In genomic region chr5:131381792-131382191, GRCh38 we compare ENCODE assay signal across 9 cellular contexts.
DNase-seq lines count a peak whose midpoint lies in the region; ATAC-seq and TF ChIP-seq lines count a peak whose summit lies in the region.
"Had no signal": no experiment of that assay in that cellular context is flagged by ENCODE, and none has a peak within 500 bp of the region (broad histone marks: within the 10 kb centered on the region; RNA-seq: fewer than 3 reads in every experiment).

No MANE protein-coding gene starts in this region.

- no peak overlapping the region for H3K4me3 ChIP-seq in upper lobe of left lung
- no peak overlapping the region for H3K4me3 ChIP-seq in mesenchymal stem cell (ENCODE audit: insufficient read depth in 1 of 2, low read depth in 1 of 2, low read length in 2 of 2)
- H3K4me3 ChIP-seq: BLaER1 had no signal

- CTCF ChIA-PET in activated CD4-positive, alpha-beta memory T cell treated with anti-CD3 and anti-CD28 coated beads, Interleukin-2, amount 10 ng/mL, durations not matched to agents 7 days and 5 days (lab: Charles Lee) = interaction anchor here (0.6 to 7.4 kb wide), 34 partner anchors 9 to 225 kb away, joined by 3 to 88 read pairs (median 5); partner anchors contain the start of genes CDC42SE2 and HINT1
- CTCF ChIA-PET in GM10248 (lab: Yijun Ruan, JAX) = interaction anchor here (0.6 to 3.9 kb wide), 32 partner anchors 9 to 511 kb away, joined by 3 to 33 read pairs (median 4); partner anchors contain the start of genes CDC42SE2 and HINT1

- H3K18ac ChIP-seq in mesenchymal stem cell (ENCODE audit: low read depth in 1 of 2, low read length in 2 of 2) = no peak overlapping the region

- H3K9me3 Mint-ChIP-seq in activated CD4-positive, alpha-beta memory T cell treated with anti-CD3 and anti-CD28 coated beads, Interleukin-2, amount 10 ng/mL, durations not matched to agents 7 days and 5 days = no peaks in the 10 kb centered on the region

- H3K4me1 Mint-ChIP-seq in activated CD4-positive, alpha-beta memory T cell treated with anti-CD3 and anti-CD28 coated beads, Interleukin-2, amount 10 ng/mL, durations not matched to agents 7 days and 5 days = peaks cover 90% of the 10 kb centered on the region

- ATAC-seq in HG03045 (IDR thresholded peaks at IDR 0.05; ENCODE audit: unreplicated experiment) = peak; percentile 48
- ATAC-seq in upper lobe of left lung (ENCODE audit: low FRiP score in 2 of 2) = no peak

- H4K91ac ChIP-seq in mesenchymal stem cell (ENCODE audit: low read length) = no peak overlapping the region

- H3K4ac ChIP-seq in mesenchymal stem cell (ENCODE audit: low read depth in 1 of 2, low read length in 2 of 2) = no peak overlapping the region

- H2AK5ac ChIP-seq in mesenchymal stem cell (ENCODE audit: low read length, severe bottlenecking) = no peak overlapping the region

- no peak overlapping the region for H2BK120ac ChIP-seq in mesenchymal stem cell (ENCODE audit: low read depth, low read length)

- no peak overlapping the region for H3K4me2 ChIP-seq in mesenchymal stem cell (ENCODE audit: low read length, poor library complexity, severe bottlenecking)

- TF ChIP-seq CTCF in upper lobe of left lung (IDR thresholded peaks at IDR 0.05) (no peak), GM10248 (IDR thresholded peaks at IDR 0.05; ENCODE audit: control extremely low read depth, extremely low read depth, low read depth, missing control alignments) (no peak)

- no peak overlapping the region for H3K9ac ChIP-seq in mesenchymal stem cell (ENCODE audit: low read length)
- H3K9ac ChIP-seq: BLaER1 had no signal

- peaks cover 11% of the 10 kb centered on the region for H3K79me1 ChIP-seq in mesenchymal stem cell (replicated peaks; ENCODE audit: low read length, poor library complexity, severe bottlenecking)

- no peak overlapping the region for H2BK5ac ChIP-seq in mesenchymal stem cell (ENCODE audit: low read depth, low read length, poor library complexity, severe bottlenecking)

- H3K36me3 ChIP-seq in upper lobe of left lung (peaks cover 0 to 9% (median 0%) of the 10 kb centered on the region in 4 donors), mesenchymal stem cell (ENCODE audit: control insufficient read depth in 1 of 2, insufficient read depth in 2 of 2, low read depth in 1 of 2, low read length in 2 of 2) (peaks cover 0 to 9% of the 10 kb centered on the region in 2 experiments)

- peaks cover 52 to 66% (median 58%) of the 10 kb centered on the region in 4 donors for H3K4me1 ChIP-seq in upper lobe of left lung
- peaks cover 7% of the 10 kb centered on the region for H3K4me1 ChIP-seq in mesenchymal stem cell (ENCODE audit: control insufficient read depth, insufficient read depth, low read depth, low read length)

- H3K27ac ChIP-seq in upper lobe of left lung = peak overlapping the region; percentile 6 to 79 (median 10)
- H3K27ac ChIP-seq in mesenchymal stem cell (ENCODE audit: low read length, poor library complexity, severe bottlenecking) = no peak overlapping the region
- H3K27ac ChIP-seq: BLaER1 had no signal

- no peak overlapping the region for H4K8ac ChIP-seq in mesenchymal stem cell (ENCODE audit: low read length)

- H3K27me3 ChIP-seq in upper lobe of left lung (no peaks in the 10 kb centered on the region), mesenchymal stem cell (ENCODE audit: control insufficient read depth in 1 of 2, insufficient read depth in 1 of 2, low read length in 2 of 2) (no peaks in the 10 kb centered on the region)
- H3K27me3 ChIP-seq: BLaER1 had no signal

- no peak overlapping the region for H2BK12ac ChIP-seq in mesenchymal stem cell (ENCODE audit: low read length in 2 of 2)

- peak; percentile 32 for DNase-seq in stimulated activated CD4-positive, alpha-beta T cell treated with anti-CD3 and anti-CD28 coated beads, Interleukin-15, amount 100 ng/mL, for 24 hours
- DNase-seq in stimulated activated CD4-positive, alpha-beta T cell treated with anti-CD3 and anti-CD28 coated beads, Interleukin-4, amount 100 ng/mL, for 1 hour = no peak
- DNase-seq in activated CD4-positive, alpha-beta memory T cell treated with anti-CD3 and anti-CD28 coated beads, Interleukin-2, amount 10 ng/mL, durations not matched to agents 7 days and 5 days = no peak
- DNase-seq in upper lobe of left lung (no peak), GM10248 (ENCODE audit: extremely low spot score) (no peak), mesenchymal stem cell (no peak)
- no peak for DNase-seq in effector CD4-positive, alpha-beta T cell

- H3K4me3 Mint-ChIP-seq in activated CD4-positive, alpha-beta memory T cell treated with anti-CD3 and anti-CD28 coated beads, Interleukin-2, amount 10 ng/mL, durations not matched to agents 7 days and 5 days = peak overlapping the region; percentile 57

- peak overlapping the region; percentile 94 for H3K27ac Mint-ChIP-seq in activated CD4-positive, alpha-beta memory T cell treated with anti-CD3 and anti-CD28 coated beads, Interleukin-2, amount 10 ng/mL, durations not matched to agents 7 days and 5 days

- no peak overlapping the region for H2BK15ac ChIP-seq in mesenchymal stem cell (ENCODE audit: low read depth, poor library complexity, severe bottlenecking)

- H3K9me3 ChIP-seq in upper lobe of left lung (no peaks in the 10 kb centered on the region), mesenchymal stem cell (ENCODE audit: control insufficient read depth, low read length) (no peaks in the 10 kb centered on the region)

- POLR2A ChIA-PET in activated CD4-positive, alpha-beta memory T cell treated with anti-CD3 and anti-CD28 coated beads, Interleukin-2, amount 10 ng/mL, durations not matched to agents 7 days and 5 days (lab: Charles Lee) = interaction anchor here (1.0 to 14.7 kb wide), 21 partner anchors 8 to 234 kb away, joined by 3 to 234 read pairs (median 8); partner anchors contain the start of genes CDC42SE2 and HINT1
- POLR2A ChIA-PET in GM10248 (lab: Yijun Ruan, JAX) = interaction anchor here (1.0 kb wide), 1 partner anchor 118 kb away, joined by 3 read pairs; no protein-coding TSS in a partner anchor

- no peak overlapping the region for H2AFZ ChIP-seq in mesenchymal stem cell (ENCODE audit: low read depth, low read length)

- peaks cover 45% of the 10 kb centered on the region for H3K36me3 Mint-ChIP-seq in activated CD4-positive, alpha-beta memory T cell treated with anti-CD3 and anti-CD28 coated beads, Interleukin-2, amount 10 ng/mL, durations not matched to agents 7 days and 5 days (ENCODE audit: low read depth)

- no peak overlapping the region for H3K14ac ChIP-seq in mesenchymal stem cell (ENCODE audit: low read length in 2 of 2)

- 63 to 70% methylated on average over 2 of the region's 2 CpGs for WGBS in upper lobe of left lung, 2 donors
- WGBS in mesenchymal stem cell = 95% methylated on average over 2 of the region's 2 CpGs

- no peak for TF ChIP-seq POLR2A in upper lobe of left lung (IDR thresholded peaks at IDR 0.05)

- H3K27me3 Mint-ChIP-seq in activated CD4-positive, alpha-beta memory T cell treated with anti-CD3 and anti-CD28 coated beads, Interleukin-2, amount 10 ng/mL, durations not matched to agents 7 days and 5 days = no peaks in the 10 kb centered on the region

- no peak for TF ChIP-seq EP300 in upper lobe of left lung (IDR thresholded peaks at IDR 0.05)

- H3K23ac ChIP-seq in mesenchymal stem cell (ENCODE audit: low read length in 2 of 2) = no peak overlapping the region
